8 cellular contexts compared by ENCODE assay signal in the genomic region with DNA sequence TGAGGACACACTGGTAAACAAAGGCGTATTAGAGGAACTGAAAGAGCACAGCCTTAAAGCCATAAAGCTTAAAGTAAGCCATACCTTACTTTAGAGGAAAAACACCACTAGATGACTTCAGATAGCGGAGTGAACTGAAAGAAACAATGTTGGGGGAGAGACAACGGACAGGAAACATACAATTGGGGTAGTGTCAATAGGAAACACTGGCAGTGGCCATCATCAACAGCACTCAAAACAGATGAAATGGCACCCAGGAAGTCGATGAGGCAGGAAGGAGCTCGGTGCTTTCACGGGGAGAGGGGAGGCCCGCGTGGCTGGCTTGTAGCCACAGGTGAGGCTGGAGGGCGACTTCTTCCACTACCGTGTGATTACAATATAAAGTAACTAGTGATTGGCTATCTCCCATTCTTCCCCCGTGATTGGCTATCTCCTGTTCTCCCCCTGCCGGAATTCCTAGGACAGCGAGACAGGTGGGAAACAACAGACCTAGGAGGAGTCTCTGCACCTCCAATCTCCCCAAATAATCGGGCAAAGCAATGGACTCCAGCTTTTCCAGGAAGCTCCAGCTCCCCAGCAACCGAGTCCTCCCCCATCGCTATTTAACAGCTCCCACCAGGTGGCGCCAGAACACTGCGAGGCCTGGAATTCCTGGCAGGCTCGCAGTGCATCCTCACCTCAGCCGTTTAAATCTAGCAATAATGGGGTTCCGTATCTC. TPM values are rescaled to one million over a fixed set of nuclear protein-coding genes. Genes with fewer than 3 reads are reported as not detected.
A peak's percentile ranks its signal among the peaks of the same experiment; 100 is the strongest.
DNase-seq lines count a peak whose midpoint lies in the region; ATAC-seq and TF ChIP-seq lines count a peak whose summit lies in the region.

No MANE protein-coding gene starts in this region.

- H3K79me2 ChIP-seq in ACC112 (ENCODE audit: control insufficient read depth, insufficient read depth, low read length, unreplicated experiment) = no peaks in the 10 kb centered on the region

- no peaks in the 10 kb centered on the region for H3K27me3 Mint-ChIP-seq in activated CD4-positive, alpha-beta T cell treated with anti-CD3 and anti-CD28 coated beads for 36 hours

- peak; percentile 66 for DNase-seq in NCI-H345 (lab: John Stamatoyannopoulos, UW)
- peak; percentile 87 for DNase-seq in activated CD4-positive, alpha-beta T cell treated with anti-CD3 and anti-CD28 coated beads for 36 hours
- peak; percentile 74 for DNase-seq in coronary artery (ENCODE audit: low spot score)
- DNase-seq in left lung = peak; percentile 78 to 93
- peak; percentile 61 to 78 for DNase-seq in stimulated activated CD4-positive, alpha-beta T cell treated with anti-CD3 and anti-CD28 coated beads, Interleukin-4, amount 100 ng/mL, for 48 hours (ENCODE audit: low read depth in 2 of 2)

- H2AFZ ChIP-seq in ACC112 (ENCODE audit: low read length, unreplicated experiment) = peak overlapping the region; percentile 68

- intact Hi-C loops in activated CD4-positive, alpha-beta T cell treated with anti-CD3 and anti-CD28 coated beads for 36 hours (cut with DNase I, micrococcal nuclease) = loop anchor here (1.0 to 10.0 kb wide), 8 partner anchors 213 to 1241 kb away; a partner anchor contains a TSS
- intact Hi-C loops in left lung (cut with DNase I) = no loop called here

- no peaks in the 10 kb centered on the region for H3K36me3 Mint-ChIP-seq in activated CD4-positive, alpha-beta T cell treated with anti-CD3 and anti-CD28 coated beads for 36 hours (ENCODE audit: low read depth)

- peak overlapping the region; percentile 63 for H3K4me3 Mint-ChIP-seq in activated CD4-positive, alpha-beta T cell treated with anti-CD3 and anti-CD28 coated beads for 36 hours

- no peaks in the 10 kb centered on the region for H3K9me3 ChIP-seq in left lung

- H3K27me3 ChIP-seq in ACC112 (ENCODE audit: insufficient read depth, low read length) (no peaks in the 10 kb centered on the region), left lung (no peaks in the 10 kb centered on the region)

- H3K9me3 Mint-ChIP-seq in activated CD4-positive, alpha-beta T cell treated with anti-CD3 and anti-CD28 coated beads for 36 hours (ENCODE audit: low read depth) = no peaks in the 10 kb centered on the region

- H3K4me1 Mint-ChIP-seq in activated CD4-positive, alpha-beta T cell treated with anti-CD3 and anti-CD28 coated beads for 36 hours = peaks cover 10% of the 10 kb centered on the region

- H3K36me3 ChIP-seq in ACC112 (ENCODE audit: insufficient read depth, low read length) = no peaks in the 10 kb centered on the region
- no peaks in the 10 kb centered on the region for H3K36me3 ChIP-seq in left lung

- H3K4me3 ChIP-seq in ACC112 (ENCODE audit: low read depth, low read length) (peak overlapping the region; percentile 69), coronary artery (peak overlapping the region; percentile 62), left lung (peak overlapping the region in 1 of 2 donors; percentile 16)

- H3K4me1 ChIP-seq in ACC112 (ENCODE audit: control insufficient read depth, insufficient read depth, low read length, unreplicated experiment) (no peaks in the 10 kb centered on the region), left lung (peaks cover 0 to 8% of the 10 kb centered on the region in 2 donors)

- no peak overlapping the region for H3K27ac ChIP-seq in ACC112 (ENCODE audit: low read depth, low read length)
- no peak overlapping the region for H3K27ac ChIP-seq in coronary artery
- peak overlapping the region in 1 of 2 donors; percentile 42 for H3K27ac ChIP-seq in left lung

- POLR2A ChIA-PET in activated CD4-positive, alpha-beta T cell treated with anti-CD3 and anti-CD28 coated beads for 36 hours (lab: Charles Lee) = no interaction called here

- ATAC-seq in GM18861 (IDR thresholded peaks at IDR 0.05; ENCODE audit: unreplicated experiment) = peak; percentile 64
- peak; percentile 71 for ATAC-seq in HG03135 (IDR thresholded peaks at IDR 0.05; ENCODE audit: unreplicated experiment)
- ATAC-seq in activated CD4-positive, alpha-beta T cell treated with anti-CD3 and anti-CD28 coated beads for 36 hours = peak; percentile 96
- ATAC-seq in left lung = peak; percentile 99

- peak; percentile 58 for TF ChIP-seq CTCF in coronary artery (IDR thresholded peaks at IDR 0.05)
- TF ChIP-seq CTCF in left lung (IDR thresholded peaks at IDR 0.05) = peak; percentile 83

- CTCF ChIA-PET in activated CD4-positive, alpha-beta T cell treated with anti-CD3 and anti-CD28 coated beads for 36 hours (lab: Charles Lee) = interaction anchor here (0.5 to 2.7 kb wide), 34 partner anchors 9 to 1057 kb away, joined by 3 to 22 read pairs (median 3); a partner anchor contains a TSS

- H3K27ac Mint-ChIP-seq in activated CD4-positive, alpha-beta T cell treated with anti-CD3 and anti-CD28 coated beads for 36 hours = peak overlapping the region; percentile 65

RNA-seq across cellular contexts. Expression of a gene that starts 2.4 kb away (rescaled TPM):
- total RNA-seq in activated CD4-positive, alpha-beta T cell treated with anti-CD3 and anti-CD28 coated beads for 36 hours = not detected
- not detected for total RNA-seq in left lung

RNA-seq across cellular contexts. Expression of a gene that starts 19.7 kb away (rescaled TPM):
- total RNA-seq in activated CD4-positive, alpha-beta T cell treated with anti-CD3 and anti-CD28 coated beads for 36 hours = under 1 TPM in 1 of 2 experiments, not detected in 1; 0.27 TPM
- total RNA-seq in left lung = 10 to 100 TPM in 1 of 2 donors, 1 to 10 TPM in 1; 1.6 to 36.5 TPM

RNA-seq across cellular contexts. Expression of a gene that starts 29.2 kb away (rescaled TPM):
- not detected for total RNA-seq in activated CD4-positive, alpha-beta T cell treated with anti-CD3 and anti-CD28 coated beads for 36 hours
- total RNA-seq in left lung = 10 to 100 TPM in 1 of 2 donors, 1 to 10 TPM in 1; 7.7 to 12.6 TPM

RNA-seq across cellular contexts. Expression of a gene that starts 59.8 kb away (rescaled TPM):
- not detected for total RNA-seq in activated CD4-positive, alpha-beta T cell treated with anti-CD3 and anti-CD28 coated beads for 36 hours
- total RNA-seq in left lung = not detected

Comparison
In these comparisons a context has a peak if more than half of its experiments do, and no peak if none do; other contexts are left out.
1. RNA of a gene that starts 29.2 kb away (total RNA-seq): 7.7 to 12.6 TPM in left lung; not detected in activated CD4-positive, alpha-beta T cell treated with anti-CD3 and anti-CD28 coated beads for 36 hours; every median in the first group is over 4 times any median in the second.
2. intact Hi-C loops: an anchor here in activated CD4-positive, alpha-beta T cell treated with anti-CD3 and anti-CD28 coated beads for 36 hours (1.0 to 10.0 kb wide); none called in left lung.
3. Peak in every context shown above with its lines, with median percentiles within 50 percentile points of each other: ATAC-seq and DNase-seq.